ENCODE assay signal across 1 cellular context in genomic region chr2:174632847-174633620, GRCh38.
TF ChIP-seq lines count a peak whose summit lies in the region.

No MANE protein-coding gene starts in this region.

TF ChIP-seq in GM23338, 12 proteins besides CTCF, POLR2A, EP300 and RAD21 (continued from another document):
- TF ChIP-seq EZH2 (IDR thresholded peaks at IDR 0.05; ENCODE audit: low read depth, unreplicated experiment) (no peak), JUNB (IDR thresholded peaks at IDR 0.05; ENCODE audit: unreplicated experiment) (no peak), STAT1 (IDR thresholded peaks at IDR 0.05; ENCODE audit: unreplicated experiment) (no peak), ZNF114 (CRISPR knock-in tag; IDR thresholded peaks at IDR 0.05) (no peak), POLR2AphosphoS5 (IDR thresholded peaks at IDR 0.05; ENCODE audit: low read depth) (no peak), ETS1 (IDR thresholded peaks at IDR 0.05) (no peak), CREB1 (CRISPR knock-in tag; IDR thresholded peaks at IDR 0.05; ENCODE audit: low read depth) (no peak)
